ENCODE assay signal across 28 cellular contexts in genomic region chr17:74251051-74251450, GRCh38. TPM values are rescaled to one million over a fixed set of nuclear protein-coding genes. Genes with fewer than 3 reads are reported as not detected.
A peak's percentile ranks its signal among the peaks of the same experiment; 100 is the strongest.
DNase-seq lines count a peak whose midpoint lies in the region; ATAC-seq, FAIRE-seq and TF ChIP-seq lines count a peak whose summit lies in the region.
"Had no signal": no experiment of that assay in that cellular context is flagged by ENCODE, and none has a peak within 500 bp of the region (broad histone marks: within the 10 kb centered on the region; RNA-seq: fewer than 3 reads in every experiment).

No MANE protein-coding gene starts in this region.

- peaks cover 0 to 1% of the 10 kb centered on the region in 2 experiments; a peak in 1 of 5 replicates for H3K27me3 ChIP-seq in HepG2 (ENCODE audit: control insufficient read depth in 1 of 2, insufficient read depth in 2 of 2, low read length in 2 of 2)
- no peaks in the 10 kb centered on the region for H3K27me3 ChIP-seq in right lobe of liver
- peaks cover 10% of the 10 kb centered on the region for H3K27me3 ChIP-seq in neural cell (ENCODE audit: insufficient read depth, low read depth, low read length)

- POLR2A ChIA-PET in HepG2 (lab: Yijun Ruan, JAX) = no interaction called here
- POLR2A ChIA-PET in activated CD8-positive, alpha-beta T cell treated with anti-CD3 and anti-CD28 coated beads for 36 hours (lab: Charles Lee) = interaction anchor here (0.7 kb wide), 1 partner anchor 46 kb away, joined by 3 read pairs; no protein-coding TSS in a partner anchor

- TF ChIP-seq EP300 in HepG2 (IDR thresholded peaks at IDR 0.05; ENCODE audit: low read depth in 2 of 2, low read length in 2 of 2) (no peak), HepG2 (CRISPR knock-in tag; IDR thresholded peaks at IDR 0.05; ENCODE audit: borderline replicate concordance) (no peak), neural cell (conservative IDR thresholded peaks at IDR 0.05; ENCODE audit: poor library complexity, severe bottlenecking) (no peak)

- H3K4me1 ChIP-seq in HepG2 (ENCODE audit: insufficient read depth, low read length) (no peaks in the 10 kb centered on the region), right lobe of liver (no peaks in the 10 kb centered on the region)

- H3K9me2 ChIP-seq in neural cell (ENCODE audit: insufficient read depth, low read length) = no peaks in the 10 kb centered on the region

- ATAC-seq in HepG2 (no peak), right lobe of liver (no peak), GM21825 (IDR thresholded peaks at IDR 0.05; ENCODE audit: unreplicated experiment) (no peak)
- no peak for ATAC-seq in activated CD8-positive, alpha-beta T cell treated with anti-CD3 and anti-CD28 coated beads for 36 hours

- TF ChIP-seq CTCF in HepG2 (CRISPR knock-in tag; IDR thresholded peaks at IDR 0.05) (no peak), right lobe of liver (IDR thresholded peaks at IDR 0.05) (no peak), neural cell (IDR thresholded peaks at IDR 0.05; ENCODE audit: poor library complexity, severe bottlenecking) (no peak)
- no peak for TF ChIP-seq CTCF in activated CD8-positive, alpha-beta T cell treated with anti-CD3 and anti-CD28 coated beads for 36 hours (IDR thresholded peaks at IDR 0.05)

- H3K27ac ChIP-seq in HepG2 (ENCODE audit: extremely low read length, insufficient read depth, low read length) (no peak overlapping the region), right lobe of liver (no peak overlapping the region), cingulate gyrus (ENCODE audit: low read depth, low read length) (peak overlapping the region; percentile 66), neural cell (ENCODE audit: low read length) (peak overlapping the region; percentile 47)
- H3K27ac ChIP-seq: HL-60, KMS-11, RWPE1, SK-N-MC had no signal

- no peak overlapping the region for H3K27ac Mint-ChIP-seq in activated CD8-positive, alpha-beta T cell treated with anti-CD3 and anti-CD28 coated beads for 36 hours
- H3K27ac Mint-ChIP-seq: HFFc6 had no signal

- DNase-seq in HepG2 (ENCODE audit: low spot score) (no peak), right lobe of liver (no peak), SKM-1 treated with dmso at 0.1 percent for 144 hours (lab: John Stamatoyannopoulos, UW; ENCODE audit: unreplicated experiment) (no peak), NCI-H82 (lab: John Stamatoyannopoulos, UW) (no peak)
- no peak for DNase-seq in activated CD8-positive, alpha-beta T cell treated with anti-CD3 and anti-CD28 coated beads for 36 hours
- DNase-seq: 8988T; AML-193; C1 segment of cervical spinal cord; Calu3; CD8-positive, alpha-beta memory T cell; HFFc6; NCI-H1092 treated with DMSO at 0.1 percent for 48 hours; NCI-H1436 treated with DMSO at 0.1 percent for 48 hours; NCI-H2029; NCI-H2227 treated with DMSO at 0.1 percent for 48 hours; NCI-H510A; SHP77 treated with DMSO at 0.1 percent for 48 hours had no signal

- H3K36me3 ChIP-seq in HepG2 (replicated peaks in 1 of 2; ENCODE audit: control insufficient read depth in 1 of 2, insufficient read depth in 2 of 2, low read length in 2 of 2) = no peaks in the 10 kb centered on the region
- H3K36me3 ChIP-seq in right lobe of liver = no peaks in the 10 kb centered on the region
- H3K36me3 ChIP-seq in neural cell (ENCODE audit: insufficient read depth, low read length) = no peaks in the 10 kb centered on the region

- no peak for FAIRE-seq in HepG2 (lab: Jason Lieb, UNC)
- FAIRE-seq: G401.6 had no signal

- H3K4me3 ChIP-seq in HepG2 (replicated peaks in 1 of 3; ENCODE audit: insufficient read depth in 1 of 3, low read depth in 2 of 3, low read length in 3 of 3) = no peak overlapping the region
- no peak overlapping the region for H3K4me3 ChIP-seq in right lobe of liver
- H3K4me3 ChIP-seq in neural cell (ENCODE audit: low read length) = no peak overlapping the region
- H3K4me3 ChIP-seq: SK-N-MC had no signal

- no peaks in the 10 kb centered on the region for H3K27me3 Mint-ChIP-seq in activated CD8-positive, alpha-beta T cell treated with anti-CD3 and anti-CD28 coated beads for 36 hours
- H3K27me3 Mint-ChIP-seq: CD8-positive, alpha-beta memory T cell had no signal

- TF ChIP-seq POLR2A in HepG2 (IDR thresholded peaks at IDR 0.05; ENCODE audit: insufficient read depth in 1 of 2, low read depth in 2 of 2, low read length in 2 of 2) (no peak), right lobe of liver (IDR thresholded peaks at IDR 0.05) (no peak)

- no peak overlapping the region for H2AFZ ChIP-seq in HepG2 (ENCODE audit: low read length)
- H2AFZ ChIP-seq in neural cell (ENCODE audit: low read depth, low read length) = no peak overlapping the region

- no peaks in the 10 kb centered on the region for H3K36me3 Mint-ChIP-seq in activated CD8-positive, alpha-beta T cell treated with anti-CD3 and anti-CD28 coated beads for 36 hours (ENCODE audit: low read depth)

- TF ChIP-seq RAD21 in HepG2 (CRISPR knock-in tag; IDR thresholded peaks at IDR 0.05) (no peak), neural cell (conservative IDR thresholded peaks at IDR 0.05) (no peak)

- no peaks in the 10 kb centered on the region for H4K20me1 ChIP-seq in HepG2 (ENCODE audit: insufficient read depth, low read length)
- no peaks in the 10 kb centered on the region for H4K20me1 ChIP-seq in neural cell (ENCODE audit: insufficient read depth)

- intact Hi-C loops in HepG2 (cut with micrococcal nuclease; ENCODE audit: unreplicated experiment) (no loop called here), right lobe of liver (cut with DNase I) (no loop called here)
- intact Hi-C loops in activated CD8-positive, alpha-beta T cell treated with anti-CD3 and anti-CD28 coated beads for 36 hours (cut with micrococcal nuclease) = no loop called here

- H3K79me2 ChIP-seq in HepG2 (ENCODE audit: insufficient read depth, low read length) (no peaks in the 10 kb centered on the region), neural cell (replicated peaks; ENCODE audit: insufficient read depth, low read length) (no peaks in the 10 kb centered on the region)

- in situ Hi-C loops in HepG2 (cut with HindIII; ENCODE audit: extremely low pct_ligation_motif_present, low pct_unique_long_range_greater_than_20kb) = no loop called here

- CTCF ChIA-PET in HepG2 (lab: Yijun Ruan, JAX; ENCODE audit: low intra/inter-chr PET ratio, low total read pairs) = no interaction called here
- CTCF ChIA-PET in activated CD8-positive, alpha-beta T cell treated with anti-CD3 and anti-CD28 coated beads for 36 hours (lab: Charles Lee) = no interaction called here

- H3K9ac ChIP-seq in HepG2 (ENCODE audit: insufficient read depth, low read depth, low read length) (no peak overlapping the region), neural cell (ENCODE audit: low read length) (peak overlapping the region; percentile 27)
- H3K9ac ChIP-seq: KMS-11 had no signal

- H3K4me1 Mint-ChIP-seq in activated CD8-positive, alpha-beta T cell treated with anti-CD3 and anti-CD28 coated beads for 36 hours (ENCODE audit: low read depth) = no peaks in the 10 kb centered on the region

- H3K9me3 ChIP-seq in HepG2 (ENCODE audit: low read length) (no peaks in the 10 kb centered on the region), right lobe of liver (no peaks in the 10 kb centered on the region), neural cell (ENCODE audit: low read length) (no peaks in the 10 kb centered on the region)

- H3K9me3 Mint-ChIP-seq in activated CD8-positive, alpha-beta T cell treated with anti-CD3 and anti-CD28 coated beads for 36 hours = no peaks in the 10 kb centered on the region
- H3K9me3 Mint-ChIP-seq: CD8-positive, alpha-beta memory T cell had no signal

- H3K4me3 Mint-ChIP-seq in activated CD8-positive, alpha-beta T cell treated with anti-CD3 and anti-CD28 coated beads for 36 hours = no peak overlapping the region
- H3K4me3 Mint-ChIP-seq: CD8-positive, alpha-beta memory T cell; HFFc6 had no signal

- H3K4me2 ChIP-seq in HepG2 (ENCODE audit: low read depth, low read length) (no peak overlapping the region), neural cell (ENCODE audit: low read length) (no peak overlapping the region)
- H3K4me2 ChIP-seq: KMS-11 had no signal

- no TSS peak for BruUV-seq in HepG2 (replicated peaks; lab: Mats Ljungman, UMichigan)

- WGBS in HepG2 (ENCODE audit: low lambda C conversion rate) = 71% methylated on average over 8 of the region's 8 CpGs
- 83% methylated on average over 6 of the region's 8 CpGs for WGBS in right lobe of liver (ENCODE audit: insufficient coverage, low coverage, low lambda C conversion rate, missing lambda C conversion rate)

- no peaks in the 10 kb centered on the region for H3F3A ChIP-seq in neural cell (ENCODE audit: insufficient read depth, low read length, poor library complexity, severe bottlenecking)

RNA-seq across cellular contexts. Expression of gene DNAI2, which starts 23.0 kb away (rescaled TPM):
- not detected in 2 replicates for total RNA-seq in HepG2 (2016; rRNA removed; fragmentation: Illumina TruSeq; extraction: Trizol)
- total RNA-seq in HepG2 (2016; cell fraction: cytosol; rRNA removed; fragmentation: Illumina TruSeq; extraction: Trizol; ENCODE audit: low read depth) = not detected in 2 replicates
- not detected in 2 replicates for total RNA-seq in HepG2 (2016; cell fraction: insoluble cytoplasmic fraction; rRNA removed; fragmentation: Illumina TruSeq; extraction: Trizol)
- total RNA-seq in HepG2 (2016; cell fraction: membrane; rRNA removed; fragmentation: Illumina TruSeq; extraction: Trizol) = not detected in 2 replicates
- total RNA-seq in HepG2 (2016; cell fraction: nucleus; rRNA removed; fragmentation: Illumina TruSeq; extraction: Trizol) = not detected in 2 replicates
- polyA plus RNA-seq in HepG2 (2011; rRNA removed) = not detected in 2 replicates
- not detected in 2 replicates for polyA plus RNA-seq in HepG2 (2011; cell fraction: cytosol; rRNA removed)
- polyA plus RNA-seq in HepG2 (2011; cell fraction: nucleus; rRNA removed) = not detected in 2 replicates
- polyA plus RNA-seq in HepG2 (2012) = not detected in 2 replicates
- polyA plus RNA-seq in HepG2 (2016; cell fraction: cytosol; fragmentation: Illumina TruSeq; extraction: Trizol; ENCODE audit: low read depth) = not detected in 2 replicates
- not detected in 2 replicates for polyA plus RNA-seq in HepG2 (2016; cell fraction: insoluble cytoplasmic fraction; fragmentation: Illumina TruSeq; extraction: Trizol; ENCODE audit: low read depth)
- not detected in 2 replicates for polyA plus RNA-seq in HepG2 (2016; cell fraction: membrane; fragmentation: Illumina TruSeq; extraction: Trizol; ENCODE audit: low read depth)
- polyA plus RNA-seq in HepG2 (2016; cell fraction: nucleus; fragmentation: Illumina TruSeq; extraction: Trizol; ENCODE audit: insufficient read depth, low read depth) = not detected in 2 replicates
- not detected in 2 replicates for polyA minus RNA-seq in HepG2 (2011; rRNA and poly(A)+ RNA removed; ENCODE audit: low replicate concordance)
- polyA minus RNA-seq in HepG2 (2011; cell fraction: cytosol; rRNA and poly(A)+ RNA removed) = not detected in 2 replicates
- not detected in 2 replicates for polyA minus RNA-seq in HepG2 (2011; cell fraction: nucleus; rRNA and poly(A)+ RNA removed)
- total RNA-seq in right lobe of liver = not detected
- polyA plus RNA-seq in neural cell = not detected in 2 replicates
- polyA minus RNA-seq in neural cell = not detected in 2 replicates
- total RNA-seq in activated CD8-positive, alpha-beta T cell treated with anti-CD3 and anti-CD28 coated beads for 36 hours = under 1 TPM; 0.45 to 0.47 TPM
- total RNA-seq: Calu3, Daoy, H4, HFFc6, HT-29 had no signal

RNA-seq across cellular contexts. Expression of gene TTYH2, which starts 37.7 kb away (rescaled TPM):
- total RNA-seq in HepG2 (2016; rRNA removed; fragmentation: Illumina TruSeq; extraction: Trizol) (0.32 and 0.77 TPM in 2 replicates), right lobe of liver (1 to 10 TPM in 3 of 6 experiments, under 1 TPM in 3; 0.60 to 1.8 (median 1.3) TPM)
- 0.09 and 0.20 TPM in 2 replicates for total RNA-seq in HepG2 (2016; cell fraction: cytosol; rRNA removed; fragmentation: Illumina TruSeq; extraction: Trizol; ENCODE audit: low read depth)
- total RNA-seq in HepG2 (2016; cell fraction: insoluble cytoplasmic fraction; rRNA removed; fragmentation: Illumina TruSeq; extraction: Trizol) = 0.56 and 0.83 TPM in 2 replicates
- total RNA-seq in HepG2 (2016; cell fraction: membrane; rRNA removed; fragmentation: Illumina TruSeq; extraction: Trizol) = 0.56 and 0.76 TPM in 2 replicates
- 0.72 and 1.6 TPM in 2 replicates for total RNA-seq in HepG2 (2016; cell fraction: nucleus; rRNA removed; fragmentation: Illumina TruSeq; extraction: Trizol)
- polyA plus RNA-seq in HepG2 (2011; rRNA removed) (0.96 and 1.6 TPM in 2 replicates), neural cell (0.40 and 2.5 TPM in 2 replicates)
- polyA plus RNA-seq in HepG2 (2011; cell fraction: cytosol; rRNA removed) = 0.88 and 1.1 TPM in 2 replicates
- polyA plus RNA-seq in HepG2 (2011; cell fraction: nucleus; rRNA removed) = 1.7 and 2.0 TPM in 2 replicates
- polyA plus RNA-seq in HepG2 (2012) = 0.34 and 1.0 TPM in 2 replicates
- 0.05 and 0.17 TPM in 2 replicates for polyA plus RNA-seq in HepG2 (2016; cell fraction: cytosol; fragmentation: Illumina TruSeq; extraction: Trizol; ENCODE audit: low read depth)
- polyA plus RNA-seq in HepG2 (2016; cell fraction: insoluble cytoplasmic fraction; fragmentation: Illumina TruSeq; extraction: Trizol; ENCODE audit: low read depth) = 0.27 and 0.61 TPM in 2 replicates
- 0.23 and 0.50 TPM in 2 replicates for polyA plus RNA-seq in HepG2 (2016; cell fraction: membrane; fragmentation: Illumina TruSeq; extraction: Trizol; ENCODE audit: low read depth)
- polyA plus RNA-seq in HepG2 (2016; cell fraction: nucleus; fragmentation: Illumina TruSeq; extraction: Trizol; ENCODE audit: insufficient read depth, low read depth) = 1.9 and 2.0 TPM in 2 replicates
- polyA minus RNA-seq in HepG2 (2011; rRNA and poly(A)+ RNA removed; ENCODE audit: low replicate concordance) = 3.4 and 3.8 TPM in 2 replicates
- 0.18 and 0.89 TPM in 2 replicates for polyA minus RNA-seq in HepG2 (2011; cell fraction: cytosol; rRNA and poly(A)+ RNA removed)
- 0.52 and 1.1 TPM in 2 replicates for polyA minus RNA-seq in HepG2 (2011; cell fraction: nucleus; rRNA and poly(A)+ RNA removed)
- 0.46 and 2.7 TPM in 2 replicates for polyA minus RNA-seq in neural cell
- 1 to 10 TPM; 3.4 to 4.9 TPM for total RNA-seq in activated CD8-positive, alpha-beta T cell treated with anti-CD3 and anti-CD28 coated beads for 36 hours

RNA-seq across cellular contexts. Expression of gene RPL38, which starts 47.6 kb away (rescaled TPM):
- 2,370 and 2,621 TPM in 2 replicates for total RNA-seq in HepG2 (2016; rRNA removed; fragmentation: Illumina TruSeq; extraction: Trizol)
- 2,846 and 3,171 TPM in 2 replicates for total RNA-seq in HepG2 (2016; cell fraction: cytosol; rRNA removed; fragmentation: Illumina TruSeq; extraction: Trizol; ENCODE audit: low read depth)
- total RNA-seq in HepG2 (2016; cell fraction: insoluble cytoplasmic fraction; rRNA removed; fragmentation: Illumina TruSeq; extraction: Trizol) = 2,344 and 2,494 TPM in 2 replicates
- 4,564 and 4,636 TPM in 2 replicates for total RNA-seq in HepG2 (2016; cell fraction: membrane; rRNA removed; fragmentation: Illumina TruSeq; extraction: Trizol)
- total RNA-seq in HepG2 (2016; cell fraction: nucleus; rRNA removed; fragmentation: Illumina TruSeq; extraction: Trizol) = 746 and 817 TPM in 2 replicates
- polyA plus RNA-seq in HepG2 (2011; rRNA removed) = 2,077 and 2,372 TPM in 2 replicates
- polyA plus RNA-seq in HepG2 (2011; cell fraction: cytosol; rRNA removed) = 407 and 1,119 TPM in 2 replicates
- 463 and 488 TPM in 2 replicates for polyA plus RNA-seq in HepG2 (2011; cell fraction: nucleus; rRNA removed)
- 4,774 and 5,492 TPM in 2 replicates for polyA plus RNA-seq in HepG2 (2012)
- 3,783 and 3,983 TPM in 2 replicates for polyA plus RNA-seq in HepG2 (2016; cell fraction: cytosol; fragmentation: Illumina TruSeq; extraction: Trizol; ENCODE audit: low read depth)
- 2,521 and 2,667 TPM in 2 replicates for polyA plus RNA-seq in HepG2 (2016; cell fraction: insoluble cytoplasmic fraction; fragmentation: Illumina TruSeq; extraction: Trizol; ENCODE audit: low read depth)
- 4,834 and 4,888 TPM in 2 replicates for polyA plus RNA-seq in HepG2 (2016; cell fraction: membrane; fragmentation: Illumina TruSeq; extraction: Trizol; ENCODE audit: low read depth)
- 1,405 and 1,472 TPM in 2 replicates for polyA plus RNA-seq in HepG2 (2016; cell fraction: nucleus; fragmentation: Illumina TruSeq; extraction: Trizol; ENCODE audit: insufficient read depth, low read depth)
- polyA minus RNA-seq in HepG2 (2011; rRNA and poly(A)+ RNA removed; ENCODE audit: low replicate concordance) = 264 and 339 TPM in 2 replicates
- polyA minus RNA-seq in HepG2 (2011; cell fraction: cytosol; rRNA and poly(A)+ RNA removed) = 484 and 523 TPM in 2 replicates
- 268 and 368 TPM in 2 replicates for polyA minus RNA-seq in HepG2 (2011; cell fraction: nucleus; rRNA and poly(A)+ RNA removed)
- 100 to 1,000 TPM; 161 to 313 (median 282) TPM for total RNA-seq in right lobe of liver
- 307 and 378 TPM in 2 replicates for polyA plus RNA-seq in neural cell
- 115 and 142 TPM in 2 replicates for polyA minus RNA-seq in neural cell
- total RNA-seq in activated CD8-positive, alpha-beta T cell treated with anti-CD3 and anti-CD28 coated beads for 36 hours = 1,000 to 10,000 TPM; 1,500 to 1,574 TPM

Comparison
In these comparisons a context has a peak if more than half of its experiments do, and no peak if none do; other contexts are left out.
1. H3K27ac ChIP-seq: peak in cingulate gyrus (single experiment) and neural cell (single experiment); none in HepG2 (single experiment) and right lobe of liver (0 of 3).